Comparison of ENCODE assay signal across 8 cellular contexts in the genomic region with DNA sequence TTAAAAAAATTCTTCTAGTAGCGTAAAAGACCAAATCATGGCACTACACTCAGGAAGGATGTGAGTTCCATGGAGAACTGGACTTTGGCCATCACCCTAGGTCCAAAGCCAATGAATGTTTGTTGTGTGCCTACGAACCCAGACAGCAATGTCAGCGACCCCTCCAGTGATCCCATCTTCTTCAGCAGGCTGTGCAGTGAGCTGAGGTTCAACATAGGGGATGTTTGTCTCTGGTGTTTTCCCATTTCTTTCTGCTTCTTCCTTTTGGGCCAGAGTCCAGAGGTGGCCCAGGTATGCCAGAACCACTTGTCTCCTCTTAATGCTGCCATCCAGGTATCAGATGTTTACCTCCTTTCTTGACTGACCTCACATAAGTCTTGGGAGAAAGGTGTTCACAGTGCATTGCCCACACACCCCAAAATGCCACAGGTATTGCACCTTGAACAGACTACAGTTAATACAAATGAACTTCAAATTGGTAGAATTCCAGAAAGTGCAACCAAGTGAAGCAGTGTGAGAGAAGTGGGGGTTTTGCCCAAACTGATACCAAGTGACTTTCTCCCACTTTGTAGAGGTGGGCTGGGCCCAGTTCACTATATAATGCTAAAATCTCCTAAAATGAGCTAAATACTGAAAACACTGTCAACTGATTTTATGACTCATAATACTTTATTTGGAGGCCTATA. TPM values are rescaled to one million over a fixed set of nuclear protein-coding genes. Genes with fewer than 3 reads are reported as not detected.
"Had no signal": no experiment of that assay in that cellular context is flagged by ENCODE, and none has a peak within 500 bp of the region (broad histone marks: within the 10 kb centered on the region; RNA-seq: fewer than 3 reads in every experiment).

No MANE protein-coding gene starts in this region.

- ATAC-seq: GM12878 had no signal

- DNase-seq: GDM1, GF-D8 had no signal

- FAIRE-seq: G401.6, GM12878, GM12891, GM12892, GM18507 had no signal

- H3K4me3 ChIP-seq: GM12878 had no signal

RNA-seq across cellular contexts. Expression of gene LINC00237, which starts 33.9 kb away (rescaled TPM):
- total RNA-seq: G401, GM12878 had no signal
- polyA plus RNA-seq: GM12878 had no signal
